Comparison of ENCODE assay signal across 10 cellular contexts in the genomic region with DNA sequence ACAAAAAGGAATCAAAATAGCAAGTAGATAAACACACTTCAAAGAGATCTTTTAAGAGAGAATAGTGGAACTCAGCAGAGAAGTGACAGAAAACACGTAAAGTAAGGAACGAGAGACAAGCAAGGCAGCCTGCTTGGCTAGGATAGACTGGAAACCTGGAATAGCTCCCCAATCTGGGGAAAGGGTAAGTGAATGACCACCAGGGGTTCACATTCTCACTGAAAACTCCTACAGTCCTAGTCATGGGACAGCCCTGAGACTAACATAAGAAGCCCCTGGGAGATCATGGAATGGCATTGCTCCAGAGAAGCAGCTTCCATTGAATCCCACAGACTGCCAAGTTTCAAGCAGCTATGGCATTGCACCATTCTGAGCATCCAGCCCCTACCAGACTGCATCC.
"Had no signal": no experiment of that assay in that cellular context is flagged by ENCODE, and none has a peak within 500 bp of the region (broad histone marks: within the 10 kb centered on the region; RNA-seq: fewer than 3 reads in every experiment).

No MANE protein-coding gene starts in this region.

- H3K36me3 Mint-ChIP-seq: IgD-negative memory B cell had no signal

- H3K9me3 ChIP-seq: HAP-1 had no signal

- H3K4me1 Mint-ChIP-seq: GM23338, IgD-negative memory B cell had no signal

- H3K9me3 Mint-ChIP-seq: GM23338 had no signal

- H3K4me3 Mint-ChIP-seq: GM23338, HFFc6, IgD-negative memory B cell had no signal

- H3K36me3 ChIP-seq: HAP-1 had no signal

- H3K27ac ChIP-seq: HL-60 had no signal

- FAIRE-seq: H1, H54, HepG2 had no signal

- H2AFZ ChIP-seq: GM23338 had no signal

- ATAC-seq: GM23338, HCT116, HepG2 had no signal

- H3K4me1 ChIP-seq: HAP-1 had no signal

- H3K4me2 ChIP-seq: GM23338 had no signal

- H3K4me3 ChIP-seq: GM23338, HAP-1 had no signal

- DNase-seq: HFFc6, KBM-7 had no signal

- H3K27ac Mint-ChIP-seq: GM23338, HFFc6, IgD-negative memory B cell had no signal

- H3K27me3 Mint-ChIP-seq: IgD-negative memory B cell had no signal
